Comparison of ENCODE assay signal across 17 cellular contexts in genomic region chr3:118541791-118542190, GRCh38.
"Had no signal": no experiment of that assay in that cellular context is flagged by ENCODE, and none has a peak within 500 bp of the region (broad histone marks: within the 10 kb centered on the region; RNA-seq: fewer than 3 reads in every experiment).

No MANE protein-coding gene starts in this region.

- H2AFZ ChIP-seq: parathyroid adenoma had no signal

- H3K4me3 ChIP-seq: coronary artery, psoas muscle, sigmoid colon, skin epidermis, upper lobe of right lung, vagina had no signal

- DNase-seq: effector CD4-positive, alpha-beta T cell; endodermal cell; foreskin melanocyte; head of caudate nucleus; hippocampal formation; kidney glomerular epithelial cell; naive thymus-derived CD4-positive, alpha-beta T cell; nephron progenitor cell; psoas muscle; sigmoid colon; stimulated activated CD4-positive, alpha-beta T cell treated with anti-CD3 and anti-CD28 coated beads, Interleukin-2, amount 100 ng/mL, for 24 hours; stimulated activated naive CD4-positive, alpha-beta T cell treated with Interleukin-2 at 50 U/mL for 16 hours; upper lobe of right lung had no signal

- H3K36me3 ChIP-seq: sigmoid colon, upper lobe of right lung, vagina had no signal

- H3K79me2 ChIP-seq: parathyroid adenoma had no signal

- H3K9me3 ChIP-seq: psoas muscle, upper lobe of right lung, vagina had no signal

- H3K27ac ChIP-seq: coronary artery, parathyroid adenoma, psoas muscle, sigmoid colon, skin epidermis, upper lobe of right lung, vagina had no signal

- H3K9ac ChIP-seq: parathyroid adenoma had no signal

- ATAC-seq: naive thymus-derived CD4-positive, alpha-beta T cell; psoas muscle; upper lobe of right lung had no signal

- H3K27me3 ChIP-seq: sigmoid colon, upper lobe of right lung, vagina had no signal

- H3K4me1 ChIP-seq: parathyroid adenoma, psoas muscle, sigmoid colon, upper lobe of right lung, vagina had no signal
